1 cellular context compared by ENCODE assay signal in genomic region chr2:84965192-84965516, GRCh38.
TF ChIP-seq lines count a peak whose summit lies in the region.

No MANE protein-coding gene starts in this region.

TF ChIP-seq in HCT116, 20 proteins besides CTCF, POLR2A, EP300 and RAD21 (continued from another document):
- TF ChIP-seq ATF3 (IDR thresholded peaks at IDR 0.05) (no peak), SIN3A (IDR thresholded peaks at IDR 0.05; ENCODE audit: low read depth) (0 out of 2 replicates have a peak, but pooled peaks have one; percentile 4), ZNF274 (IDR thresholded peaks at IDR 0.05; ENCODE audit: low read depth, low read length) (no peak), EGR1 (IDR thresholded peaks at IDR 0.05; ENCODE audit: low read depth) (no peak), ZBTB33 (IDR thresholded peaks at IDR 0.05; ENCODE audit: extremely low read depth, insufficient replicate concordance, low read length) (no peak), EZH2phosphoT487 (IDR thresholded peaks at IDR 0.05; ENCODE audit: borderline replicate concordance) (no peak), POLR2AphosphoS5 (IDR thresholded peaks at IDR 0.05; ENCODE audit: low read depth, low read length) (peak; percentile 38; the same call in 1 of the 2 replicates), SRF (IDR thresholded peaks at IDR 0.05; ENCODE audit: low read depth) (no peak), ZFX (IDR thresholded peaks at IDR 0.05) (no peak), MAX (IDR thresholded peaks at IDR 0.05) (0 out of 2 replicates have a peak, but pooled peaks have one; percentile 42), CBX3 (IDR thresholded peaks at IDR 0.05; ENCODE audit: low read depth) (no peak)
TF ChIP-seq in HCT116: peak in this region for 3.
